In genomic region chr14:61033024-61033423, GRCh38 we compare ENCODE assay signal across 1 cellular context.
TF ChIP-seq lines count a peak whose summit lies in the region.

No MANE protein-coding gene starts in this region.

TF ChIP-seq in IMR-90, 13 proteins besides CTCF, POLR2A, EP300 and RAD21:
- TF ChIP-seq MAFK (IDR thresholded peaks at IDR 0.05; ENCODE audit: low read depth, low read length) (no peak), BHLHE40 (IDR thresholded peaks at IDR 0.05; ENCODE audit: low read depth, low read length) (no peak), CHD1 (IDR thresholded peaks at IDR 0.05; ENCODE audit: low read depth, low read length) (no peak), MXI1 (IDR thresholded peaks at IDR 0.05; ENCODE audit: borderline replicate concordance, low read depth, low read length) (no peak), ELK1 (IDR thresholded peaks at IDR 0.05; ENCODE audit: borderline replicate concordance, low read depth, low read length) (no peak), CEBPB (IDR thresholded peaks at IDR 0.05; ENCODE audit: low read depth, low read length) (no peak), SMC3 (IDR thresholded peaks at IDR 0.05; ENCODE audit: low read depth, low read length) (no peak), MAZ (IDR thresholded peaks at IDR 0.05; ENCODE audit: borderline replicate concordance, low read depth, low read length) (no peak), FOS (IDR thresholded peaks at IDR 0.05; ENCODE audit: low read depth, low read length) (no peak), RCOR1 (IDR thresholded peaks at IDR 0.05; ENCODE audit: insufficient replicate concordance, low read length) (no peak), NFE2L2 (IDR thresholded peaks at IDR 0.05; ENCODE audit: low read depth, low read length) (no peak), RFX5 (IDR thresholded peaks at IDR 0.05; ENCODE audit: low read depth, low read length) (no peak), USF2 (IDR thresholded peaks at IDR 0.05; ENCODE audit: low read depth, low read length) (no peak)
